1 cellular context compared by ENCODE assay signal in the genomic region with DNA sequence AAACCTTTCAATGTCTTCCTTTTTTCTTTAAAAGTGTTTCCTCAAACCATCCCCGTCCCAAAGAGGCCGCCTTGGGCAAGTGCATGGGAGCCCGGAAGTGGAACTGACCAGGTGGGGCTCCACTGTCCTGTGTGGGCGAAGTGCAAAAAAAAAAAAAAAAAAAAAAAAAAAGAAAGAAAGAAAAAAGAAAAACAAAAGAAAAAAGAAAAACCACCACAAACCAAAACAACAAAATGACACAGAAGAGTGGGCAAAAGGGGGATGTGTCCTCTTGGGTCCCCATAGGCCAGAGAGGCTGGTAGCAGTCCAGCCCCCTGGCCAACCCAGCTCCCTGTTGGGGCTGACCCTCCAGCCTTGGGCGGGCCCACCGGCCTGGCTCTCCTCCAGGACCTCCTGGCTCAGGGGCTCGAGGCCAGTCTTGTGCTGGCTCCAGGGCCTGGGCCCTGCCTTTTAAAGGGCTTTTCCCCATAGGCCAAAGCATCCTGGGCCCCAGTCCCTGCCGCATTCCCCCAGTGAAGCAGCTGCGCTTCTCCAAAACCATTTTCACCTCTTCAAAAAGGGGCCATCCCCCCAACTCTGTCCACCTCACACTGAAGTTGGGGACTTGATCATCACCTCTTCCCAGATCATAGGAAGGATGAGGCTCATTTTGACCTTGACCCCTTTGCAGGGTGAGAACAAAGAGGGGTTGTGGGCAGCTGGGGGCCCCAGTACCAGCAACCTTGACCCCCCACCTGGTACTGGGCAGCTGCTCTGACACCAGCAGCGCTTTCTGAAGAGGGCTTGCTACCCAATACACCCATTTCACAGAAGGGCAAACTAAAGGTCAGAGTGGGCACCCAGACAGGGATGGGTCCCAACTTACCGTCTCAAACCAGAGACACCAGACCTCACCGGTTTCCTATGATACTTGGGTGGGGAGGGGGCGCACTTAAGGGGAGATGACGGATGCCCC.
TF ChIP-seq lines count a peak whose summit lies in the region.

No MANE protein-coding gene starts in this region.

TF ChIP-seq in GM12878, 131 proteins besides CTCF, POLR2A, EP300 and RAD21:
- TF ChIP-seq ZNF384 (IDR thresholded peaks at IDR 0.05; ENCODE audit: borderline replicate concordance, low read depth, low read length) (peak; percentile 80), STAT3 (IDR thresholded peaks at IDR 0.05; ENCODE audit: low read depth, low read length) (no peak), MTA3 (IDR thresholded peaks at IDR 0.05; ENCODE audit: borderline replicate concordance, low read length) (0 out of 2 replicates have a peak, but pooled peaks have one; percentile 1), HDAC2 (IDR thresholded peaks at IDR 0.05) (no peak), HDAC6 (IDR thresholded peaks at IDR 0.05; ENCODE audit: unreplicated experiment) (no peak), POLR2AphosphoS5 (IDR thresholded peaks at IDR 0.05; ENCODE audit: low read length) (0 out of 2 replicates have a peak, but pooled peaks have one; percentile 48), SUPT20H (IDR thresholded peaks at IDR 0.05; ENCODE audit: borderline replicate concordance, control insufficient read depth, low read depth, low read length) (no peak), IKZF2 (IDR thresholded peaks at IDR 0.05) (no peak), SMAD1 (IDR thresholded peaks at IDR 0.05; ENCODE audit: low read depth, partially characterized antibody) (no peak), IRF4 (IDR thresholded peaks at IDR 0.05; ENCODE audit: low read depth, low read length) (no peak)
- TF ChIP-seq, protein P1, sequence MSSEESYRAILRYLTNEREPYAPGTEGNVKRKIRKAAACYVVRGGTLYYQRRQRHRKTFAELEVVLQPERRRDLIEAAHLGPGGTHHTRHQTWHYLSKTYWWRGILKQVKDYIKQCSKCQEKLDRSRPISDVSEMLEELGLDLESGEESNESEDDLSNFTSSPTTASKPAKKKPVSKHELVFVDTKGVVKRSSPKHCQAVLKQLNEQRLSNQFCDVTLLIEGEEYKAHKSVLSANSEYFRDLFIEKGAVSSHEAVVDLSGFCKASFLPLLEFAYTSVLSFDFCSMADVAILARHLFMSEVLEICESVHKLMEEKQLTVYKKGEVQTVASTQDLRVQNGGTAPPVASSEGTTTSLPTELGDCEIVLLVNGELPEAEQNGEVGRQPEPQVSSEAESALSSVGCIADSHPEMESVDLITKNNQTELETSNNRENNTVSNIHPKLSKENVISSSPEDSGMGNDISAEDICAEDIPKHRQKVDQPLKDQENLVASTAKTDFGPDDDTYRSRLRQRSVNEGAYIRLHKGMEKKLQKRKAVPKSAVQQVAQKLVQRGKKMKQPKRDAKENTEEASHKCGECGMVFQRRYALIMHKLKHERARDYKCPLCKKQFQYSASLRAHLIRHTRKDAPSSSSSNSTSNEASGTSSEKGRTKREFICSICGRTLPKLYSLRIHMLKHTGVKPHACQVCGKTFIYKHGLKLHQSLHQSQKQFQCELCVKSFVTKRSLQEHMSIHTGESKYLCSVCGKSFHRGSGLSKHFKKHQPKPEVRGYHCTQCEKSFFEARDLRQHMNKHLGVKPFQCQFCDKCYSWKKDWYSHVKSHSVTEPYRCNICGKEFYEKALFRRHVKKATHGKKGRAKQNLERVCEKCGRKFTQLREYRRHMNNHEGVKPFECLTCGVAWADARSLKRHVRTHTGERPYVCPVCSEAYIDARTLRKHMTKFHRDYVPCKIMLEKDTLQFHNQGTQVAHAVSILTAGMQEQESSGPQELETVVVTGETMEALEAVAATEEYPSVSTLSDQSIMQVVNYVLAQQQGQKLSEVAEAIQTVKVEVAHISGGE (CRISPR knock-in tag; IDR thresholded peaks at IDR 0.05) = no peak
- TF ChIP-seq, protein P2, sequence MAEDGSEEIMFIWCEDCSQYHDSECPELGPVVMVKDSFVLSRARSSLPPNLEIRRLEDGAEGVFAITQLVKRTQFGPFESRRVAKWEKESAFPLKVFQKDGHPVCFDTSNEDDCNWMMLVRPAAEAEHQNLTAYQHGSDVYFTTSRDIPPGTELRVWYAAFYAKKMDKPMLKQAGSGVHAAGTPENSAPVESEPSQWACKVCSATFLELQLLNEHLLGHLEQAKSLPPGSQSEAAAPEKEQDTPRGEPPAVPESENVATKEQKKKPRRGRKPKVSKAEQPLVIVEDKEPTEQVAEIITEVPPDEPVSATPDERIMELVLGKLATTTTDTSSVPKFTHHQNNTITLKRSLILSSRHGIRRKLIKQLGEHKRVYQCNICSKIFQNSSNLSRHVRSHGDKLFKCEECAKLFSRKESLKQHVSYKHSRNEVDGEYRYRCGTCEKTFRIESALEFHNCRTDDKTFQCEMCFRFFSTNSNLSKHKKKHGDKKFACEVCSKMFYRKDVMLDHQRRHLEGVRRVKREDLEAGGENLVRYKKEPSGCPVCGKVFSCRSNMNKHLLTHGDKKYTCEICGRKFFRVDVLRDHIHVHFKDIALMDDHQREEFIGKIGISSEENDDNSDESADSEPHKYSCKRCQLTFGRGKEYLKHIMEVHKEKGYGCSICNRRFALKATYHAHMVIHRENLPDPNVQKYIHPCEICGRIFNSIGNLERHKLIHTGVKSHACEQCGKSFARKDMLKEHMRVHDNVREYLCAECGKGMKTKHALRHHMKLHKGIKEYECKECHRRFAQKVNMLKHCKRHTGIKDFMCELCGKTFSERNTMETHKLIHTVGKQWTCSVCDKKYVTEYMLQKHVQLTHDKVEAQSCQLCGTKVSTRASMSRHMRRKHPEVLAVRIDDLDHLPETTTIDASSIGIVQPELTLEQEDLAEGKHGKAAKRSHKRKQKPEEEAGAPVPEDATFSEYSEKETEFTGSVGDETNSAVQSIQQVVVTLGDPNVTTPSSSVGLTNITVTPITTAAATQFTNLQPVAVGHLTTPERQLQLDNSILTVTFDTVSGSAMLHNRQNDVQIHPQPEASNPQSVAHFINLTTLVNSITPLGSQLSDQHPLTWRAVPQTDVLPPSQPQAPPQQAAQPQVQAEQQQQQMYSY (CRISPR knock-in tag; IDR thresholded peaks at IDR 0.05) = no peak
